23 cellular contexts compared by ENCODE assay signal in genomic region chr6:18141805-18142590, GRCh38. TPM values are rescaled to one million over a fixed set of nuclear protein-coding genes. Genes with fewer than 3 reads are reported as not detected.
DNase-seq lines count a peak whose midpoint lies in the region; ATAC-seq and TF ChIP-seq lines count a peak whose summit lies in the region.
"Had no signal": no experiment of that assay in that cellular context is flagged by ENCODE, and none has a peak within 500 bp of the region (broad histone marks: within the 10 kb centered on the region; RNA-seq: fewer than 3 reads in every experiment).

No MANE protein-coding gene starts in this region.

- no peak overlapping the region for H3K4me3 Mint-ChIP-seq in WTC11
- H3K4me3 Mint-ChIP-seq in chondrocyte (ENCODE audit: unreplicated experiment), result no peak overlapping the region
- H3K4me3 Mint-ChIP-seq: activated CD4-positive, alpha-beta memory T cell treated with anti-CD3 and anti-CD28 coated beads for 36 hours; activated naive CD8-positive, alpha-beta T cell treated with anti-CD3 and anti-CD28 coated beads, Interleukin-2, amount 10 ng/mL, durations not matched to agents 7 days and 5 days; brain; CD4-positive, CD25-positive, alpha-beta regulatory T cell; dendritic cell treated with granulocyte-macrophage colony-stimulating factor and Interleukin-4, amounts not matched to agents 40 ng/mL and 50 ng/mL, for 4 days; T-cell had no signal

- H3K4me1 Mint-ChIP-seq in WTC11 (peaks cover 11% of the 10 kb centered on the region), chondrocyte (ENCODE audit: low read depth) (no peaks in the 10 kb centered on the region)
- H3K4me1 Mint-ChIP-seq: activated naive CD8-positive, alpha-beta T cell treated with anti-CD3 and anti-CD28 coated beads, Interleukin-2, amount 10 ng/mL, durations not matched to agents 7 days and 5 days; brain; T-cell had no signal

- H3K27me3 ChIP-seq in vagina, result no peaks in the 10 kb centered on the region
- H3K27me3 ChIP-seq: gastrocnemius medialis, left lung, stomach had no signal

- peak overlapping the region; percentile 79 for H3K27ac ChIP-seq in 22Rv1
- H3K27ac ChIP-seq in vagina, result no peak overlapping the region
- H3K27ac ChIP-seq: gastrocnemius medialis, left lung, stomach had no signal

- no peaks in the 10 kb centered on the region for H3K9me3 ChIP-seq in vagina
- H3K9me3 ChIP-seq: gastrocnemius medialis, left lung, stomach had no signal

- H3K27me3 Mint-ChIP-seq in WTC11 (ENCODE audit: low read depth) (no peaks in the 10 kb centered on the region), chondrocyte (ENCODE audit: low read depth) (no peaks in the 10 kb centered on the region)
- H3K27me3 Mint-ChIP-seq: activated CD4-positive, alpha-beta memory T cell treated with anti-CD3 and anti-CD28 coated beads for 36 hours; activated naive CD8-positive, alpha-beta T cell treated with anti-CD3 and anti-CD28 coated beads, Interleukin-2, amount 10 ng/mL, durations not matched to agents 7 days and 5 days; brain; CD4-positive, CD25-positive, alpha-beta regulatory T cell; dendritic cell treated with granulocyte-macrophage colony-stimulating factor and Interleukin-4, amounts not matched to agents 40 ng/mL and 50 ng/mL, for 4 days; T-cell had no signal

- no peaks in the 10 kb centered on the region for H3K4me1 ChIP-seq in vagina
- H3K4me1 ChIP-seq: gastrocnemius medialis, left lung, stomach had no signal

- intact Hi-C loops in vagina (cut with DNase I), result no loop called here

- H3K36me3 Mint-ChIP-seq in WTC11, result peaks cover 24% of the 10 kb centered on the region
- H3K36me3 Mint-ChIP-seq in chondrocyte (ENCODE audit: low read depth), result peaks cover 5% of the 10 kb centered on the region

- no peaks in the 10 kb centered on the region for H3K9me3 Mint-ChIP-seq in WTC11
- H3K9me3 Mint-ChIP-seq in chondrocyte (ENCODE audit: low read depth), result no peaks in the 10 kb centered on the region
- H3K9me3 Mint-ChIP-seq: activated CD4-positive, alpha-beta memory T cell treated with anti-CD3 and anti-CD28 coated beads for 36 hours; activated naive CD8-positive, alpha-beta T cell treated with anti-CD3 and anti-CD28 coated beads, Interleukin-2, amount 10 ng/mL, durations not matched to agents 7 days and 5 days; brain; CD4-positive, CD25-positive, alpha-beta regulatory T cell; dendritic cell treated with granulocyte-macrophage colony-stimulating factor and Interleukin-4, amounts not matched to agents 40 ng/mL and 50 ng/mL, for 4 days; T-cell had no signal

- no peak overlapping the region for H3K4me3 ChIP-seq in vagina
- H3K4me3 ChIP-seq: gastrocnemius medialis, left lung, stomach had no signal

- POLR2A ChIA-PET in WTC11 (lab: Charles Lee), result no interaction called here

- peak overlapping the region; percentile 83 for H3K27ac Mint-ChIP-seq in WTC11
- H3K27ac Mint-ChIP-seq in chondrocyte (ENCODE audit: unreplicated experiment), result no peak overlapping the region
- H3K27ac Mint-ChIP-seq: activated CD4-positive, alpha-beta memory T cell treated with anti-CD3 and anti-CD28 coated beads for 36 hours; activated naive CD8-positive, alpha-beta T cell treated with anti-CD3 and anti-CD28 coated beads, Interleukin-2, amount 10 ng/mL, durations not matched to agents 7 days and 5 days; brain; dendritic cell treated with granulocyte-macrophage colony-stimulating factor and Interleukin-4, amounts not matched to agents 40 ng/mL and 50 ng/mL, for 4 days; T-cell had no signal

- peaks cover 0 to 22% of the 10 kb centered on the region in 2 donors for H3K36me3 ChIP-seq in vagina

- CTCF ChIA-PET in WTC11 (lab: Charles Lee), result interaction anchor here (0.7 to 0.8 kb wide), 2 partner anchors 19 to 184 kb away, joined by 3 read pairs; no protein-coding TSS in a partner anchor

- no peak for TF ChIP-seq POLR2A in vagina (IDR thresholded peaks at IDR 0.05)

- peak; percentile 64 for ATAC-seq in WTC11
- ATAC-seq: gastrocnemius medialis, left lung, right cardiac atrium, T-cell had no signal

- DNase-seq in HT-29 (ENCODE audit: low spot score), result peak; percentile 20
- peak; percentile 78 for DNase-seq in NCI-H2196 (lab: John Stamatoyannopoulos, UW; ENCODE audit: unreplicated experiment)
- DNase-seq in WTC11 (ENCODE audit: low spot score), result no peak
- DNase-seq in vagina (ENCODE audit: extremely low spot score in 2 of 2), result no peak
- DNase-seq in NCI-H1930 (lab: John Stamatoyannopoulos, UW), result no peak
- DNase-seq in glomerular visceral epithelial cell (ENCODE audit: extremely low spot score), result no peak
- DNase-seq in chondrocyte (ENCODE audit: low spot score), result no peak
- DNase-seq: activated CD4-positive, alpha-beta memory T cell treated with anti-CD3 and anti-CD28 coated beads for 36 hours; activated naive CD8-positive, alpha-beta T cell treated with anti-CD3 and anti-CD28 coated beads, Interleukin-2, amount 10 ng/mL, durations not matched to agents 7 days and 5 days; activated T-cell treated with anti-CD3 and anti-CD28 coated beads, Interleukin-2, amount 50 U/mL, for 48 hours; CD4-positive, CD25-positive, alpha-beta regulatory T cell; erythroblast; gastrocnemius medialis; KG1; left lung; occipital lobe; right cardiac atrium; stimulated activated CD4-positive, alpha-beta T cell treated with anti-CD3 and anti-CD28 coated beads, Interleukin-15, amount 100 ng/mL, for 24 hours; stomach; T-cell had no signal

- no peak for TF ChIP-seq CTCF in 22Rv1 (IDR thresholded peaks at IDR 0.05)
- TF ChIP-seq CTCF in WTC11 (IDR thresholded peaks at IDR 0.05), result no peak
- TF ChIP-seq CTCF in vagina (IDR thresholded peaks at IDR 0.05), result no peak
- TF ChIP-seq CTCF in chondrocyte (IDR thresholded peaks at IDR 0.05), result no peak

TF ChIP-seq in WTC11, 78 proteins besides CTCF, POLR2A, EP300 and RAD21:
- TF ChIP-seq GRHL2 (CRISPR knock-in tag; IDR thresholded peaks at IDR 0.05; ENCODE audit: insufficient replicate concordance, severe bottlenecking) (no peak), MYBL2 (CRISPR knock-in tag; IDR thresholded peaks at IDR 0.05) (no peak), NR2C2 (CRISPR knock-in tag; IDR thresholded peaks at IDR 0.05) (no peak), ATF3 (CRISPR knock-in tag; conservative IDR thresholded peaks at IDR 0.05) (no peak), GTF2I (CRISPR knock-in tag; conservative IDR thresholded peaks at IDR 0.05) (no peak), STAT6 (CRISPR knock-in tag; conservative IDR thresholded peaks at IDR 0.05; ENCODE audit: low read depth) (no peak)
TF ChIP-seq in WTC11: peak in this region for 0.

RNA-seq across cellular contexts. Expression of gene TPMT, which starts 12.9 kb away (rescaled TPM):
- 7.1 and 7.4 TPM in 2 replicates for total RNA-seq in HT-29 (2014; rRNA removed; shearing (Covaris generic))
- 12.7 to 14.4 TPM (median 13.5 TPM) in 3 replicates for total RNA-seq in WTC11 (2021)
- total RNA-seq in vagina, result 11.0 TPM
- 6.7 to 7.3 TPM (median 6.9 TPM) in 3 replicates for total RNA-seq in chondrocyte

RNA-seq across cellular contexts. Expression of gene KDM1B, which starts 13.2 kb away (rescaled TPM):
- total RNA-seq in HT-29 (2014; rRNA removed; shearing (Covaris generic)), result 12.0 and 19.7 TPM in 2 replicates
- total RNA-seq in WTC11 (2021) (6.7 to 8.7 TPM (median 8.0 TPM) in 3 replicates), vagina (20.6 TPM), chondrocyte (12.4 to 13.7 TPM (median 12.7 TPM) in 3 replicates)

RNA-seq across cellular contexts. Expression of gene NHLRC1, which starts 19.5 kb away (rescaled TPM):
- 1.6 and 4.0 TPM in 2 replicates for total RNA-seq in HT-29 (2014; rRNA removed; shearing (Covaris generic))
- total RNA-seq in WTC11 (2021) (1.0 to 1.4 TPM (median 1.2 TPM) in 3 replicates), vagina (0.74 TPM), chondrocyte (1.1 to 1.8 TPM (median 1.2 TPM) in 3 replicates)

Comparison
In these comparisons a context has a peak if more than half of its experiments do, and no peak if none do; other contexts are left out.
1. DNase-seq: peak in HT-29 (single experiment) and NCI-H2196 (single experiment); none in WTC11 (single experiment), vagina (0 of 2), NCI-H1930 (0 of 2), glomerular visceral epithelial cell (single experiment) and chondrocyte (single experiment).